Comparison of ENCODE assay signal across 8 cellular contexts in the genomic region with DNA sequence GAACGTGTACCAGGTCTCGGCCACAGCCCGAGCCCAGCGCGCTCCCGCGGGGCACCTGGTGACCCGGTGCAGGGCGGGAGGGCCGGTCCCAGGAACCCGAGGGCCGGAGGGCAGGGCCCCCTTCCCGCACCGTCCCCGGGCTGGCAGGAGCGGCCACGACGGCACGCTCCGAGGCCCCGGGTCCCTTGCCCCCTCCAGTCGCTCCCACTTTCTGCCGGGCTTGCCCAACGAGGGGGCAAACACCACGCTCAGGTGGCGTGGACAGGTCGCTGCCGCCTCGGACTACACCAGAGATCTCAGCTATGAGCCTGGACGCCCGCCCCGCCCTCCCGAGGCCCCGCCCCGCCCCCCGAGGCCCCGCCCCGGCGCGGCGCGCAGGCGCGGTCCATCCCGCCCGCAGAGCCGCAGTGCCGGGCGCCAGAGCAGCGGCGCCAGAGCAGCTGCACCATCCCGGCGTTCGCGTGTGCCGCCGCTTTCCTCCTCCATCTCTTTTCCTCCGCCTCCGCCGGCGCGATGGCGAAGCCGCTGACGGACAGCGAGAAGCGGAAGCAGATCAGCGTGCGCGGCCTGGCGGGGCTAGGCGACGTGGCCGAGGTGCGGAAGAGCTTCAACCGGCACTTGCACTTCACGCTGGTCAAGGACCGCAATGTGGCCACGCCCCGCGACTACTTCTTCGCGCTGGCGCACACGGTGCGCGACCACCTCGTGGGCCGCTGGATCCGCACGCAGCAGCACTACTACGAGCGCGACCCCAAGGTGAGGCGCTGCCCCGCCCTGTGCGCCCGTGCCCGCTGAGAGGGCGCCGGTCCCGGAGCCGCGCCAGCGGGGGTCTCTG. TPM values are rescaled to one million over a fixed set of nuclear protein-coding genes. Genes with fewer than 3 reads are reported as not detected.
DNase-seq lines count a peak whose midpoint lies in the region; ATAC-seq, FAIRE-seq and TF ChIP-seq lines count a peak whose summit lies in the region.

PYGB (plus strand) TSS at position 420 of the 835 bp plus-strand sequence; CDS start at position 514, 94 bp downstream.

- H2AFZ ChIP-seq in hepatocyte = peak within 1 kb of the TSS; percentile 94

- peak within 1 kb of the TSS; percentile 95 for H3K27ac ChIP-seq in hepatocyte

- peak within 1 kb of the TSS; percentile 99 for H3K4me2 ChIP-seq in hepatocyte

- ATAC-seq in HG02938 (IDR thresholded peaks at IDR 0.05; ENCODE audit: unreplicated experiment) = peak; percentile 66

- in situ Hi-C loops in astrocyte of the cerebellum (cut with HindIII; ENCODE audit: low sequenced_read_pairs) = no loop called here

- no peaks in the 10 kb centered on the region for H3K9me2 ChIP-seq in hepatocyte (replicated peaks; ENCODE audit: insufficient read depth)

- peaks cover 19% of the 10 kb centered on the region for H3K4me1 ChIP-seq in hepatocyte (ENCODE audit: insufficient read depth)

- H3K4me3 ChIP-seq in astrocyte of the cerebellum (ENCODE audit: low read depth, low read length) (peak within 1 kb of the TSS; percentile 75), hepatocyte (peak within 1 kb of the TSS; percentile 95)

- H3K9me3 ChIP-seq in hepatocyte (ENCODE audit: low read depth) = no peaks in the 10 kb centered on the region

- peaks cover 42% of the 10 kb centered on the region for H3K79me2 ChIP-seq in hepatocyte

- no peaks in the 10 kb centered on the region for H3K27me3 ChIP-seq in hepatocyte

- FAIRE-seq in GM18507 (lab: Jason Lieb, UNC) = peak; percentile 78

- DNase-seq in GM18507 (ENCODE audit: extremely low spot score, insufficient read length, low read depth) = peak; percentile 85
- DNase-seq in NCI-H1930 (lab: John Stamatoyannopoulos, UW) = peak; percentile 71 to 80
- peak; percentile 65 for DNase-seq in T1000 (lab: John Stamatoyannopoulos, UW)
- DNase-seq in astrocyte of the cerebellum (ENCODE audit: low read depth) = peak; percentile 39
- DNase-seq in hepatocyte (ENCODE audit: low spot score) = peak; percentile 92
- DNase-seq in renal cortical epithelial cell (ENCODE audit: low read depth) = no peak
- DNase-seq in OCI-M2 (lab: John Stamatoyannopoulos, UW; ENCODE audit: unreplicated experiment) = no peak

- H3K36me3 ChIP-seq in hepatocyte (replicated peaks; ENCODE audit: insufficient read depth, low read depth) = no peaks in the 10 kb centered on the region

- TF ChIP-seq CTCF in astrocyte of the cerebellum (IDR thresholded peaks at IDR 0.05; ENCODE audit: low read depth, low read length, missing control alignments) (no peak), hepatocyte (IDR thresholded peaks at IDR 0.05; ENCODE audit: poor library complexity) (no peak)

- under 1% methylated on average over 82 of the region's 105 CpGs for WGBS in hepatocyte (ENCODE audit: low lambda C conversion rate, missing lambda C conversion rate)

- peaks cover 4% of the 10 kb centered on the region for H4K20me1 ChIP-seq in hepatocyte (ENCODE audit: insufficient read depth, poor library complexity, severe bottlenecking)

RNA-seq across cellular contexts. Expression of gene PYGB, which starts in this region (rescaled TPM):
- 52.0 and 61.1 TPM in 2 replicates for total RNA-seq in hepatocyte
- 35.0 and 45.3 TPM in 2 replicates for polyA plus RNA-seq in hepatocyte
- 129 and 155 TPM in 2 replicates for total RNA-seq in renal cortical epithelial cell

Comparison
In these comparisons a context has a peak if more than half of its experiments do, and no peak if none do; other contexts are left out.
1. DNase-seq: peak in GM18507 (single experiment), NCI-H1930 (2 of 2), T1000 (single experiment), astrocyte of the cerebellum (single experiment) and hepatocyte (single experiment); none in renal cortical epithelial cell (single experiment) and OCI-M2 (single experiment).